ENCODE assay signal across 1 cellular context in genomic region chr4:2812985-2813384, GRCh38.
TF ChIP-seq lines count a peak whose summit lies in the region.

No MANE protein-coding gene starts in this region.

TF ChIP-seq in HCT116, 20 proteins besides CTCF, POLR2A, EP300 and RAD21 (continued from another document):
- no peak for TF ChIP-seq MAX (IDR thresholded peaks at IDR 0.05)
- TF ChIP-seq ZBTB33 (IDR thresholded peaks at IDR 0.05; ENCODE audit: extremely low read depth, insufficient replicate concordance, low read length), result no peak
- no peak for TF ChIP-seq EZH2phosphoT487 (IDR thresholded peaks at IDR 0.05; ENCODE audit: borderline replicate concordance)
- no peak for TF ChIP-seq ZNF274 (IDR thresholded peaks at IDR 0.05; ENCODE audit: low read depth, low read length)
